ENCODE assay signal across 8 cellular contexts in the genomic region with DNA sequence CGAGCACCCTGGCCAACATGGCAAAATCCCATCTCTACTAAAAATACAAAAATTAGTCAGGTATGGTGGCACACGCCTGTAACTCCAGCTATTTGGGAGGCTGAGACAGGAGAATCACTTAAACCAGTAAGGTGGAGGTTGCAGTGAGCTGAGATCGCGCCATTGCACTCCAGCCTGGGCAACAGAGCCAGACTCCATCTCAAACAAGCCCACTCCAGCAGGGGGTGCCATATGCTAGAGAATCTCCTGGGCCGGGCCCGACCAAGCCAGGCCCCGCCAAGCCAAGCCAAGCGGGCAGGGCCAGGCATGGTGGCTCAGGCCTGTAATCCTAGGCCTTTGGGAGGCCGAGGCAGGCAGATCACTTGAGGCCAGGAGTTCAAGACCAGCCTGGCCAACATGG. TPM values are rescaled to one million over a fixed set of nuclear protein-coding genes. Genes with fewer than 3 reads are reported as not detected.
DNase-seq lines count a peak whose midpoint lies in the region; ATAC-seq, FAIRE-seq and TF ChIP-seq lines count a peak whose summit lies in the region.
"Not testable (repeated sequence)": the region's sequence is repeated elsewhere in the genome, so short reads cannot be mapped to it uniquely, and the experiment has no call there.

No MANE protein-coding gene starts in this region.

- not testable (repeated sequence) for H2AFZ ChIP-seq in smooth muscle cell (ENCODE audit: low read depth)

- not testable (repeated sequence) for H3K27me3 ChIP-seq in smooth muscle cell (ENCODE audit: low read depth)

- not testable (repeated sequence) for H3K9ac ChIP-seq in smooth muscle cell (ENCODE audit: low read depth)

- H3K9me3 Mint-ChIP-seq in chondrocyte (ENCODE audit: low read depth); stimulated activated naive B cell treated with anti-CD40 and anti-IgM and Interleukin-4, amounts not matched to agents 10 μg/mL and 1 μg/mL and 100 μg/mL, for 72 hours: not testable (repeated sequence)

- not testable (repeated sequence) for H3K4me1 ChIP-seq in smooth muscle cell (ENCODE audit: low read depth)

- not testable (repeated sequence) for H3K9me3 ChIP-seq in smooth muscle cell (replicated peaks; ENCODE audit: low read depth)

- not testable (repeated sequence) for H3F3A ChIP-seq in smooth muscle cell (ENCODE audit: low read depth)

- not testable (repeated sequence) for H3K4me3 Mint-ChIP-seq in chondrocyte (ENCODE audit: unreplicated experiment); stimulated activated naive B cell treated with anti-CD40 and anti-IgM and Interleukin-4, amounts not matched to agents 10 μg/mL and 1 μg/mL and 100 μg/mL, for 72 hours

- not testable (repeated sequence) for H3K27me3 Mint-ChIP-seq in chondrocyte (ENCODE audit: low read depth); stimulated activated naive B cell treated with anti-CD40 and anti-IgM and Interleukin-4, amounts not matched to agents 10 μg/mL and 1 μg/mL and 100 μg/mL, for 72 hours

- not testable (repeated sequence) for H4K20me1 ChIP-seq in smooth muscle cell (ENCODE audit: low read depth)

- not testable (repeated sequence) for FAIRE-seq in D721Med (lab: Jason Lieb, UNC)

- H3K36me3 Mint-ChIP-seq in chondrocyte (ENCODE audit: low read depth); stimulated activated naive B cell treated with anti-CD40 and anti-IgM and Interleukin-4, amounts not matched to agents 10 μg/mL and 1 μg/mL and 100 μg/mL, for 72 hours: not testable (repeated sequence)

- not testable (repeated sequence) for H3K27ac Mint-ChIP-seq in chondrocyte (ENCODE audit: unreplicated experiment); stimulated activated naive B cell treated with anti-CD40 and anti-IgM and Interleukin-4, amounts not matched to agents 10 μg/mL and 1 μg/mL and 100 μg/mL, for 72 hours

- ATAC-seq in stimulated activated naive B cell treated with anti-CD40 and anti-IgM and Interleukin-4, amounts not matched to agents 10 μg/mL and 1 μg/mL and 100 μg/mL, for 72 hours (replicated peaks), result peak; percentile 56 to 57

- not testable (repeated sequence) for H3K4me3 ChIP-seq in smooth muscle cell

- not testable (repeated sequence) for H3K36me3 ChIP-seq in smooth muscle cell (ENCODE audit: low read depth)

- peaks cover 13% of the 10 kb centered on the region for H3K4me1 Mint-ChIP-seq in chondrocyte (ENCODE audit: low read depth)
- peaks cover 11 to 21% of the 10 kb centered on the region in 2 donors for H3K4me1 Mint-ChIP-seq in stimulated activated naive B cell treated with anti-CD40 and anti-IgM and Interleukin-4, amounts not matched to agents 10 μg/mL and 1 μg/mL and 100 μg/mL, for 72 hours

- H3K4me2 ChIP-seq in smooth muscle cell, result not testable (repeated sequence)

- H3K79me2 ChIP-seq in smooth muscle cell (ENCODE audit: low read depth), result not testable (repeated sequence)

- H3K27ac ChIP-seq in smooth muscle cell (ENCODE audit: low read depth), result not testable (repeated sequence)

- DNase-seq in D721Med (ENCODE audit: insufficient read length, low spot score) (peak; percentile 2), M059J (ENCODE audit: low read depth) (peak; percentile 47), T-helper 2 cell (peak; percentile 23 to 71 (median 55)), activated T-cell treated with anti-CD3 and anti-CD28 coated beads for 4 hours (peak; percentile 62), iPS DF 4.7 (ENCODE audit: extremely low read depth, low spot score) (peak; percentile 9)
- DNase-seq in chondrocyte (ENCODE audit: low spot score); smooth muscle cell (lab: John Stamatoyannopoulos, UW; ENCODE audit: unreplicated experiment): not testable (repeated sequence)
- DNase-seq in stimulated activated naive B cell treated with anti-CD40 and anti-IgM and Interleukin-4, amounts not matched to agents 10 μg/mL and 1 μg/mL and 100 μg/mL, for 72 hours, result peak; percentile 27

- TF ChIP-seq CTCF in D721Med (IDR thresholded peaks at IDR 0.05; ENCODE audit: insufficient read depth, missing control alignments) (peak; percentile 29), chondrocyte (IDR thresholded peaks at IDR 0.05) (peak; percentile 68), smooth muscle cell (IDR thresholded peaks at IDR 0.05; ENCODE audit: borderline replicate concordance, insufficient read depth, poor library complexity, severe bottlenecking) (peak; percentile 36)

- WGBS in smooth muscle cell (ENCODE audit: low lambda C conversion rate), result 86% methylated on average over 9 of the region's 9 CpGs

RNA-seq across cellular contexts. Expression of gene DYNC2I2, which starts 8.4 kb away (rescaled TPM):
- total RNA-seq in M059J (2014; rRNA removed; shearing (Covaris generic)), result 94.7 and 137 TPM in 2 replicates
- total RNA-seq in chondrocyte (23.4 to 41.0 TPM (median 24.0 TPM) in 3 replicates), smooth muscle cell (23.5 and 28.6 TPM in 2 replicates)
- polyA plus RNA-seq in smooth muscle cell, result 50.9 and 58.3 TPM in 2 replicates

RNA-seq across cellular contexts. Expression of gene SET, which starts 40.8 kb away (rescaled TPM):
- total RNA-seq in M059J (2014; rRNA removed; shearing (Covaris generic)), result 430 and 608 TPM in 2 replicates
- total RNA-seq in chondrocyte (235 to 266 TPM (median 255 TPM) in 3 replicates), smooth muscle cell (262 and 380 TPM in 2 replicates)
- polyA plus RNA-seq in smooth muscle cell, result 162 and 197 TPM in 2 replicates

RNA-seq across cellular contexts. Expression of gene PKN3, which starts 54.1 kb away (rescaled TPM):
- total RNA-seq in M059J (2014; rRNA removed; shearing (Covaris generic)), result 3.5 and 7.4 TPM in 2 replicates
- total RNA-seq in chondrocyte, result 3.1 to 4.2 TPM (median 4.2 TPM) in 3 replicates
- 0.63 and 1.4 TPM in 2 replicates for total RNA-seq in smooth muscle cell
- polyA plus RNA-seq in smooth muscle cell, result 1.5 and 2.2 TPM in 2 replicates
